Comparison of ENCODE assay signal across 2 cellular contexts in the genomic region with DNA sequence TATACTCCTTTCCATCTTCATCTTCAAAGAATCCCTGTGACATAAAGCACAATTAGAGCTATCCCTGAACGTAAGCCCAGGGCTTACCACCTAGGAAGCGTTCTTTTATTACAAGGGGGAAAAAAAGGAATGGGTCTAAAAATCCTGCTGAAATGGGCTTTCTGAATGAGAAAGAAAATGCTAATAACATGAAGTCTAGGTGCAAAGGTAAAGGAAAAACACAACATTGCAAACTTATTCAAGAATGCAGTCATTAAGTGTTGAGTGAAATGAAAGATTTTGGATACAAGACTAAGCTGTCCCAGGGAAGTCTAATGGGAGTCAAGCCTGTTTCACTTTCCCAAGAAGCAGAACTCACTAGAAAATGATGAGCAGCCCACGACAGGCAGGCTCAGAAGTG.
TF ChIP-seq lines count a peak whose summit lies in the region.

No MANE protein-coding gene starts in this region.

TF ChIP-seq in GM23338, 12 proteins besides CTCF, POLR2A, EP300 and RAD21:
- TF ChIP-seq NANOG (IDR thresholded peaks at IDR 0.05; ENCODE audit: borderline replicate concordance) (peak; percentile 67), EZH2 (IDR thresholded peaks at IDR 0.05; ENCODE audit: low read depth, unreplicated experiment) (no peak), POLR2AphosphoS5 (IDR thresholded peaks at IDR 0.05; ENCODE audit: low read depth) (no peak)
- TF ChIP-seq, protein P1, sequence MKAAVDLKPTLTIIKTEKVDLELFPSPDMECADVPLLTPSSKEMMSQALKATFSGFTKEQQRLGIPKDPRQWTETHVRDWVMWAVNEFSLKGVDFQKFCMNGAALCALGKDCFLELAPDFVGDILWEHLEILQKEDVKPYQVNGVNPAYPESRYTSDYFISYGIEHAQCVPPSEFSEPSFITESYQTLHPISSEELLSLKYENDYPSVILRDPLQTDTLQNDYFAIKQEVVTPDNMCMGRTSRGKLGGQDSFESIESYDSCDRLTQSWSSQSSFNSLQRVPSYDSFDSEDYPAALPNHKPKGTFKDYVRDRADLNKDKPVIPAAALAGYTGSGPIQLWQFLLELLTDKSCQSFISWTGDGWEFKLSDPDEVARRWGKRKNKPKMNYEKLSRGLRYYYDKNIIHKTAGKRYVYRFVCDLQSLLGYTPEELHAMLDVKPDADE (IDR thresholded peaks at IDR 0.05): no peak

TF ChIP-seq in H1, 55 proteins besides CTCF, POLR2A, EP300 and RAD21:
- TF ChIP-seq SP4 (IDR thresholded peaks at IDR 0.05; ENCODE audit: low read length) (no peak), JUN (IDR thresholded peaks at IDR 0.05; ENCODE audit: low read depth, low read length) (no peak), CHD2 (IDR thresholded peaks at IDR 0.05; ENCODE audit: low read length) (no peak), RFX5 (IDR thresholded peaks at IDR 0.05; ENCODE audit: borderline replicate concordance, low read depth, low read length) (no peak), HDAC6 (IDR thresholded peaks at IDR 0.05; ENCODE audit: low read depth, low read length) (no peak), TAF7 (optimal IDR thresholded peaks at IDR 0.05; ENCODE audit: borderline replicate concordance, low read depth, low read length) (no peak), ASH2L (IDR thresholded peaks at IDR 0.05; ENCODE audit: low read length) (no peak), CEBPB (IDR thresholded peaks at IDR 0.05; ENCODE audit: low read depth, low read length) (no peak), SP2 (IDR thresholded peaks at IDR 0.05; ENCODE audit: low read length) (no peak), FOSL1 (IDR thresholded peaks at IDR 0.05; ENCODE audit: insufficient read depth, low read depth, low read length) (no peak), GTF2F1 (IDR thresholded peaks at IDR 0.05; ENCODE audit: borderline replicate concordance, low read depth, low read length) (no peak), TBP (IDR thresholded peaks at IDR 0.05; ENCODE audit: low read depth, low read length) (no peak), BRCA1 (IDR thresholded peaks at IDR 0.05; ENCODE audit: low read depth, low read length) (no peak)
- TF ChIP-seq, protein P2, sequence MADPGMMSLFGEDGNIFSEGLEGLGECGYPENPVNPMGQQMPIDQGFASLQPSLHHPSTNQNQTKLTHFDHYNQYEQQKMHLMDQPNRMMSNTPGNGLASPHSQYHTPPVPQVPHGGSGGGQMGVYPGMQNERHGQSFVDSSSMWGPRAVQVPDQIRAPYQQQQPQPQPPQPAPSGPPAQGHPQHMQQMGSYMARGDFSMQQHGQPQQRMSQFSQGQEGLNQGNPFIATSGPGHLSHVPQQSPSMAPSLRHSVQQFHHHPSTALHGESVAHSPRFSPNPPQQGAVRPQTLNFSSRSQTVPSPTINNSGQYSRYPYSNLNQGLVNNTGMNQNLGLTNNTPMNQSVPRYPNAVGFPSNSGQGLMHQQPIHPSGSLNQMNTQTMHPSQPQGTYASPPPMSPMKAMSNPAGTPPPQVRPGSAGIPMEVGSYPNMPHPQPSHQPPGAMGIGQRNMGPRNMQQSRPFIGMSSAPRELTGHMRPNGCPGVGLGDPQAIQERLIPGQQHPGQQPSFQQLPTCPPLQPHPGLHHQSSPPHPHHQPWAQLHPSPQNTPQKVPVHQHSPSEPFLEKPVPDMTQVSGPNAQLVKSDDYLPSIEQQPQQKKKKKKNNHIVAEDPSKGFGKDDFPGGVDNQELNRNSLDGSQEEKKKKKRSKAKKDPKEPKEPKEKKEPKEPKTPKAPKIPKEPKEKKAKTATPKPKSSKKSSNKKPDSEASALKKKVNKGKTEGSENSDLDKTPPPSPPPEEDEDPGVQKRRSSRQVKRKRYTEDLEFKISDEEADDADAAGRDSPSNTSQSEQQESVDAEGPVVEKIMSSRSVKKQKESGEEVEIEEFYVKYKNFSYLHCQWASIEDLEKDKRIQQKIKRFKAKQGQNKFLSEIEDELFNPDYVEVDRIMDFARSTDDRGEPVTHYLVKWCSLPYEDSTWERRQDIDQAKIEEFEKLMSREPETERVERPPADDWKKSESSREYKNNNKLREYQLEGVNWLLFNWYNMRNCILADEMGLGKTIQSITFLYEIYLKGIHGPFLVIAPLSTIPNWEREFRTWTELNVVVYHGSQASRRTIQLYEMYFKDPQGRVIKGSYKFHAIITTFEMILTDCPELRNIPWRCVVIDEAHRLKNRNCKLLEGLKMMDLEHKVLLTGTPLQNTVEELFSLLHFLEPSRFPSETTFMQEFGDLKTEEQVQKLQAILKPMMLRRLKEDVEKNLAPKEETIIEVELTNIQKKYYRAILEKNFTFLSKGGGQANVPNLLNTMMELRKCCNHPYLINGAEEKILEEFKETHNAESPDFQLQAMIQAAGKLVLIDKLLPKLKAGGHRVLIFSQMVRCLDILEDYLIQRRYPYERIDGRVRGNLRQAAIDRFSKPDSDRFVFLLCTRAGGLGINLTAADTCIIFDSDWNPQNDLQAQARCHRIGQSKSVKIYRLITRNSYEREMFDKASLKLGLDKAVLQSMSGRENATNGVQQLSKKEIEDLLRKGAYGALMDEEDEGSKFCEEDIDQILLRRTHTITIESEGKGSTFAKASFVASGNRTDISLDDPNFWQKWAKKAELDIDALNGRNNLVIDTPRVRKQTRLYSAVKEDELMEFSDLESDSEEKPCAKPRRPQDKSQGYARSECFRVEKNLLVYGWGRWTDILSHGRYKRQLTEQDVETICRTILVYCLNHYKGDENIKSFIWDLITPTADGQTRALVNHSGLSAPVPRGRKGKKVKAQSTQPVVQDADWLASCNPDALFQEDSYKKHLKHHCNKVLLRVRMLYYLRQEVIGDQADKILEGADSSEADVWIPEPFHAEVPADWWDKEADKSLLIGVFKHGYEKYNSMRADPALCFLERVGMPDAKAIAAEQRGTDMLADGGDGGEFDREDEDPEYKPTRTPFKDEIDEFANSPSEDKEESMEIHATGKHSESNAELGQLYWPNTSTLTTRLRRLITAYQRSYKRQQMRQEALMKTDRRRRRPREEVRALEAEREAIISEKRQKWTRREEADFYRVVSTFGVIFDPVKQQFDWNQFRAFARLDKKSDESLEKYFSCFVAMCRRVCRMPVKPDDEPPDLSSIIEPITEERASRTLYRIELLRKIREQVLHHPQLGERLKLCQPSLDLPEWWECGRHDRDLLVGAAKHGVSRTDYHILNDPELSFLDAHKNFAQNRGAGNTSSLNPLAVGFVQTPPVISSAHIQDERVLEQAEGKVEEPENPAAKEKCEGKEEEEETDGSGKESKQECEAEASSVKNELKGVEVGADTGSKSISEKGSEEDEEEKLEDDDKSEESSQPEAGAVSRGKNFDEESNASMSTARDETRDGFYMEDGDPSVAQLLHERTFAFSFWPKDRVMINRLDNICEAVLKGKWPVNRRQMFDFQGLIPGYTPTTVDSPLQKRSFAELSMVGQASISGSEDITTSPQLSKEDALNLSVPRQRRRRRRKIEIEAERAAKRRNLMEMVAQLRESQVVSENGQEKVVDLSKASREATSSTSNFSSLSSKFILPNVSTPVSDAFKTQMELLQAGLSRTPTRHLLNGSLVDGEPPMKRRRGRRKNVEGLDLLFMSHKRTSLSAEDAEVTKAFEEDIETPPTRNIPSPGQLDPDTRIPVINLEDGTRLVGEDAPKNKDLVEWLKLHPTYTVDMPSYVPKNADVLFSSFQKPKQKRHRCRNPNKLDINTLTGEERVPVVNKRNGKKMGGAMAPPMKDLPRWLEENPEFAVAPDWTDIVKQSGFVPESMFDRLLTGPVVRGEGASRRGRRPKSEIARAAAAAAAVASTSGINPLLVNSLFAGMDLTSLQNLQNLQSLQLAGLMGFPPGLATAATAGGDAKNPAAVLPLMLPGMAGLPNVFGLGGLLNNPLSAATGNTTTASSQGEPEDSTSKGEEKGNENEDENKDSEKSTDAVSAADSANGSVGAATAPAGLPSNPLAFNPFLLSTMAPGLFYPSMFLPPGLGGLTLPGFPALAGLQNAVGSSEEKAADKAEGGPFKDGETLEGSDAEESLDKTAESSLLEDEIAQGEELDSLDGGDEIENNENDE (IDR thresholded peaks at IDR 0.05; ENCODE audit: insufficient replicate concordance, low read length): no peak
